Comparison of ENCODE assay signal across 8 cellular contexts in the genomic region with DNA sequence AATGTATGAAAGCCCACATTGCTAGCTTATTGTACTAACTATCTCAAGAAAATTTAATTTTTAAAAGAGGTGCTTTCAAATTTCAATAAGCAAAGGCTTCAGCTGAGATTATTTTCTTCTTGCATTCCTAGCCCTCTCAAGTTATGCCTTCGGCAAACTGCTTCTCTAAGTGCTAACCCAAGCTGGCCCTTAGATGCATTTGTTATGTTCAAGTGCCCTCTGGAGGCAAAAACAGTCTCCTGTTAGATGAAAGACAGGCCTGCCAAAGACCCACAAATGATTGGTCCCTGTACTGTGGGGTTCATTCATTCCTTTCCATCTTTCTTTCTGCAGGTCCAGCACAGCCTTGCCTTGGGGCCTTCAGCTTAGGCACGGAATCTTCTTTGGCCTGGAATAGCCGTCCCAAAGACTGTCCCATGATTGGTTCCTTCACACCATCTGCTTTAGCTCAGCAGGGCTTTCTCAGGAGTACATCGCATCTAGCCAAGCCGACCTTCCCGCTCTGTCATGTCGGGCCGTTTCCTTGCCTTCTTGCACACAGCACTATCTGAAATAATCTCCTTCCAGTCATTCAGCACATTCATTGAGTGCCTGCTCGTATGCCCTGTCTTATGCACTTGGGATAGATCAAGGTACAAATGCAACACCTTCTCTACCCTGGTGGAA. TPM values are rescaled to one million over a fixed set of nuclear protein-coding genes. Genes with fewer than 3 reads are reported as not detected.
DNase-seq lines count a peak whose midpoint lies in the region; ATAC-seq, FAIRE-seq and TF ChIP-seq lines count a peak whose summit lies in the region.

No MANE protein-coding gene starts in this region.

- H4K20me1 ChIP-seq in DND-41 (ENCODE audit: insufficient read depth, low read length) (no peaks in the 10 kb centered on the region), astrocyte (ENCODE audit: insufficient read depth, low read length) (no peaks in the 10 kb centered on the region)

- H2AFZ ChIP-seq in DND-41 (ENCODE audit: low read depth, low read length) (no peak overlapping the region), astrocyte (ENCODE audit: low read depth, low read length) (no peak overlapping the region)

- no peak overlapping the region for H3K4me3 Mint-ChIP-seq in astrocyte (ENCODE audit: unreplicated experiment)

- H3K9ac ChIP-seq in DND-41 (ENCODE audit: low read depth, low read length) (no peak overlapping the region), astrocyte (ENCODE audit: low read length) (no peak overlapping the region)

- no peak overlapping the region for H3K4me2 ChIP-seq in DND-41 (ENCODE audit: insufficient read depth, low read length)
- no peak overlapping the region for H3K4me2 ChIP-seq in astrocyte (ENCODE audit: low read length)

- H3K79me2 ChIP-seq in DND-41 (ENCODE audit: insufficient read depth, low read length) (no peaks in the 10 kb centered on the region), astrocyte (ENCODE audit: insufficient read depth, low read length) (no peaks in the 10 kb centered on the region)

- H3K27me3 Mint-ChIP-seq in astrocyte (ENCODE audit: low read depth, unreplicated experiment), result peaks cover 7% of the 10 kb centered on the region

- H3K9me3 ChIP-seq in DND-41 (ENCODE audit: insufficient read depth, low read length, severe bottlenecking) (no peaks in the 10 kb centered on the region), astrocyte (ENCODE audit: insufficient read depth, low read depth, low read length) (no peaks in the 10 kb centered on the region)

- no peak for FAIRE-seq in astrocyte (lab: Jason Lieb, UNC)

- H3K27ac ChIP-seq in DND-41 (ENCODE audit: low read length) (no peak overlapping the region), astrocyte (ENCODE audit: low read depth, low read length) (no peak overlapping the region)

- H3K36me3 ChIP-seq in DND-41 (ENCODE audit: insufficient read depth, low read length) (no peaks in the 10 kb centered on the region), astrocyte (ENCODE audit: insufficient read depth, low read length) (no peaks in the 10 kb centered on the region)

- TF ChIP-seq CTCF in DND-41 (IDR thresholded peaks at IDR 0.05; ENCODE audit: borderline replicate concordance, extremely low read depth, low read length, poor library complexity, severe bottlenecking), result peak; percentile 51
- TF ChIP-seq CTCF in astrocyte (IDR thresholded peaks at IDR 0.05; ENCODE audit: insufficient read depth, low read depth, low read length), result peak; percentile 42

- H3K4me1 Mint-ChIP-seq in astrocyte (ENCODE audit: low read depth, unreplicated experiment), result no peaks in the 10 kb centered on the region

- H3K4me1 ChIP-seq in DND-41 (ENCODE audit: insufficient read depth, low read length) (no peaks in the 10 kb centered on the region), astrocyte (ENCODE audit: insufficient read depth, low read length) (no peaks in the 10 kb centered on the region)

- H3K9me3 Mint-ChIP-seq in astrocyte (ENCODE audit: unreplicated experiment), result peaks cover under 1% of the 10 kb centered on the region

- no peak overlapping the region for H3K27ac Mint-ChIP-seq in astrocyte (ENCODE audit: unreplicated experiment)

- H3K4me3 ChIP-seq in DND-41 (ENCODE audit: low read depth in 1 of 2, low read length in 2 of 2) (no peak overlapping the region), astrocyte (ENCODE audit: insufficient read depth, low read depth, low read length) (no peak overlapping the region)

- ATAC-seq in DND-41 (ENCODE audit: insufficient read depth, low read depth), result peak; percentile 67
- peak; percentile 65 for ATAC-seq in GM19025 (IDR thresholded peaks at IDR 0.05; ENCODE audit: low read depth, unreplicated experiment)
- ATAC-seq in HG03095 (IDR thresholded peaks at IDR 0.05; ENCODE audit: unreplicated experiment), result peak; percentile 73

- DNase-seq in DND-41 (peak; percentile 19), NOMO-1 (lab: John Stamatoyannopoulos, UW; ENCODE audit: unreplicated experiment in 2 of 2) (peak; percentile 76 to 79), astrocyte (ENCODE audit: low read depth) (peak; percentile 10), kidney tubule cell (ENCODE audit: low spot score) (peak; percentile 64), NCI-H2029 (lab: John Stamatoyannopoulos, UW) (no peak), NCI-H2196 (lab: John Stamatoyannopoulos, UW; ENCODE audit: unreplicated experiment) (no peak)

- no peaks in the 10 kb centered on the region for H3K36me3 Mint-ChIP-seq in astrocyte (ENCODE audit: low read depth, unreplicated experiment)

- no peaks in the 10 kb centered on the region for H3K27me3 ChIP-seq in DND-41 (ENCODE audit: insufficient read depth, low read length, poor library complexity)
- H3K27me3 ChIP-seq in astrocyte (ENCODE audit: insufficient read depth, low read length), result no peaks in the 10 kb centered on the region

RNA-seq across cellular contexts. Expression of a gene that starts 26.4 kb away (rescaled TPM):
- total RNA-seq in astrocyte, result not detected in 2 replicates

RNA-seq across cellular contexts. Expression of a gene that starts 45.7 kb away (rescaled TPM):
- total RNA-seq in astrocyte, result 18.0 and 22.9 TPM in 2 replicates

Comparison
In these comparisons a context has a peak if more than half of its experiments do, and no peak if none do; other contexts are left out.
1. DNase-seq: peak in DND-41 (single experiment), NOMO-1 (2 of 2), astrocyte (single experiment) and kidney tubule cell (single experiment); none in NCI-H2029 (single experiment) and NCI-H2196 (single experiment).
2. Peak in every context shown above with its lines, with median percentiles within 50 percentile points of each other: ATAC-seq.